ENCODE assay signal across 9 cellular contexts in the genomic region with DNA sequence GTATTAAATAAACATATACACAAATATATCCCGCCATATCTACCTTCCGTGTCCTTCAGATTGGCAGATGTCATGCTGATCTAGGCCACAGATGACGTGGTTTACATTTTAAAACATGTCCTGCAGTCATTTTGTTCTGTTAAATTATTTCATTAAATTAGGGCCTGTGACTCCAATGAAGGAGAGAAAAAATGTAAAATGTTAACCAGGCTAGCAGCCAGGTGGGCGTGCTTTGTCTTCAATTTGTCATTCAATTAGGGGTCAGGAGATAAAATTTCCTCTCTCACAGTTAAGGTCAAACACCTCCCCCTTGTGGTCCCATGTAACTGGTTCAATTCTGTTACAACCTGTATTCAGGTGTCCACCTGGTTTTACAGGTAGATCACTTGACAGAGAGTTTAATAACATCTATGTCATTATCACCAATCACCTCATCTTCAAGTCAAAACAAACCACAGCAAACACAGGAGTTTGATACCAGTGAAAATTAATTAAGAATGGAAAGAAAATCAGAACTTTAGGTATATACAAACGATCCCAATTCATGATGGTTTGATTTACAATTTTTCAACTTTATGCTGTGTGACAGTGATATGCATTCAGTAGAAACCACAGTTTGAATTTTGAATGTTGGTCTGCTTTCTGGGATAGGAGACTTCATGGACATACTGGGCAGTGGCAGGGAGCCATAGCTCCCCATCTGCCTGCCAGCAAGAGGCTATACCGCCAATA.
A peak's percentile ranks its signal among the peaks of the same experiment; 100 is the strongest.
DNase-seq lines count a peak whose midpoint lies in the region; ATAC-seq and TF ChIP-seq lines count a peak whose summit lies in the region.
"Had no signal": no experiment of that assay in that cellular context is flagged by ENCODE, and none has a peak within 500 bp of the region (broad histone marks: within the 10 kb centered on the region; RNA-seq: fewer than 3 reads in every experiment).

No MANE protein-coding gene starts in this region.

- H3K27ac ChIP-seq in breast epithelium = no peak overlapping the region
- H3K27ac ChIP-seq: coronary artery had no signal

- TF ChIP-seq POLR2A in breast epithelium (IDR thresholded peaks at IDR 0.05) = no peak

- intact Hi-C loops in breast epithelium (cut with DNase I; ENCODE audit: low total_unique reads) = no loop called here

- no peak for TF ChIP-seq CTCF in breast epithelium (IDR thresholded peaks at IDR 0.05)

- H3K27me3 ChIP-seq in breast epithelium = no peaks in the 10 kb centered on the region

- H3K9me3 ChIP-seq in breast epithelium = no peaks in the 10 kb centered on the region

- ATAC-seq in GM19455 (IDR thresholded peaks at IDR 0.05; ENCODE audit: unreplicated experiment) = no peak

- no peak overlapping the region for H3K4me3 ChIP-seq in breast epithelium
- H3K4me3 ChIP-seq: coronary artery had no signal

- no peaks in the 10 kb centered on the region for H3K36me3 ChIP-seq in breast epithelium

- peak; percentile 6 for DNase-seq in GM19238 (ENCODE audit: insufficient read length, low spot score)
- DNase-seq in NCI-H1930 (lab: John Stamatoyannopoulos, UW) = peak; percentile 25 to 40
- peak; percentile 42 for DNase-seq in astrocyte of the hippocampus (ENCODE audit: low read depth, low spot score)
- peak; percentile 11 for DNase-seq in renal cortical epithelial cell (ENCODE audit: low read depth)
- DNase-seq in NK-92 (lab: John Stamatoyannopoulos, UW; ENCODE audit: unreplicated experiment) = no peak
- no peak for DNase-seq in middle frontal gyrus (ENCODE audit: extremely low spot score, low spot score)
- no peak for DNase-seq in breast epithelium (ENCODE audit: low spot score in 2 of 2)

- no peaks in the 10 kb centered on the region for H3K4me1 ChIP-seq in breast epithelium

Comparison
In these comparisons a context has a peak if more than half of its experiments do, and no peak if none do; other contexts are left out.
1. DNase-seq: peak in GM19238 (single experiment), NCI-H1930 (2 of 2), astrocyte of the hippocampus (single experiment) and renal cortical epithelial cell (single experiment); none in NK-92 (single experiment), middle frontal gyrus (single experiment) and breast epithelium (0 of 2).